Comparison of ENCODE assay signal across 1 cellular context in genomic region chr5:140690941-140691924, GRCh38.
TF ChIP-seq lines count a peak whose summit lies in the region.

HARS1 (minus strand) TSS chr5:140691370; CDS start chr5:140691304, 66 bp downstream.
HARS2 (plus strand) TSS chr5:140691455; CDS start chr5:140691649, 194 bp downstream.

TF ChIP-seq in HepG2, 621 proteins besides CTCF, POLR2A, EP300 and RAD21 (continued from another document and continues in another):
- TF ChIP-seq ZNF609 (CRISPR knock-in tag; IDR thresholded peaks at IDR 0.05; ENCODE audit: borderline replicate concordance) = no peak; the same call in 1 of the 2 replicates
- no peak for TF ChIP-seq RORA (CRISPR knock-in tag; IDR thresholded peaks at IDR 0.05)
- TF ChIP-seq STAT6 (CRISPR knock-in tag; IDR thresholded peaks at IDR 0.05; ENCODE audit: borderline replicate concordance) = peak; percentile 86
- peak; percentile 96; the same call in 1 of the 2 replicates for TF ChIP-seq ZNF33A (CRISPR knock-in tag; IDR thresholded peaks at IDR 0.05; ENCODE audit: borderline replicate concordance)
- TF ChIP-seq XRCC5 (optimal IDR thresholded peaks at IDR 0.05; ENCODE audit: low read length) = peak; percentile 57
- TF ChIP-seq IRF2 (CRISPR knock-in tag; IDR thresholded peaks at IDR 0.05) = peak; percentile 54
- no peak for TF ChIP-seq NR0B2 (CRISPR knock-in tag; IDR thresholded peaks at IDR 0.05)
- TF ChIP-seq ZNF180 (CRISPR knock-in tag; IDR thresholded peaks at IDR 0.05; ENCODE audit: borderline replicate concordance, low read depth) = no peak
- TF ChIP-seq PRDM15 (CRISPR knock-in tag; IDR thresholded peaks at IDR 0.05) = 0 out of 2 replicates have a peak, but pooled peaks have one; percentile 44
- TF ChIP-seq MED1 (CRISPR knock-in tag; IDR thresholded peaks at IDR 0.05) = peak; percentile 84
- peak; percentile 77 for TF ChIP-seq ZFP1 (CRISPR knock-in tag; IDR thresholded peaks at IDR 0.05)
- TF ChIP-seq KLF6 (CRISPR knock-in tag; IDR thresholded peaks at IDR 0.05) = peak; percentile 81; the same call in 1 of the 2 replicates
- peak; percentile 47; the same call in 1 of the 2 replicates for TF ChIP-seq ZNF619 (CRISPR knock-in tag; IDR thresholded peaks at IDR 0.05)
- peak; percentile 86; the same call in 1 of the 2 replicates for TF ChIP-seq HMGXB3 (CRISPR knock-in tag; IDR thresholded peaks at IDR 0.05; ENCODE audit: borderline replicate concordance)
- peak; percentile 52; the same call in 1 of the 2 replicates for TF ChIP-seq ZHX2 (IDR thresholded peaks at IDR 0.05; ENCODE audit: low read depth)
- TF ChIP-seq ZHX2 (CRISPR knock-in tag; IDR thresholded peaks at IDR 0.05; ENCODE audit: borderline replicate concordance) = 0 out of 2 replicates have a peak, but pooled peaks have one; percentile 75
- TF ChIP-seq TBP (CRISPR knock-in tag; IDR thresholded peaks at IDR 0.05) = 0 out of 2 replicates have a peak, but pooled peaks have one; percentile 72
- no peak; the same call in 1 of the 2 replicates for TF ChIP-seq TOE1 (CRISPR knock-in tag; IDR thresholded peaks at IDR 0.05)
- TF ChIP-seq FOXK1 (CRISPR knock-in tag; IDR thresholded peaks at IDR 0.05; ENCODE audit: borderline replicate concordance, low read depth) = peak; percentile 59; the same call in 1 of the 2 replicates
- TF ChIP-seq ZNF772 (CRISPR knock-in tag; IDR thresholded peaks at IDR 0.05) = no peak
- no peak; the same call in 1 of the 2 replicates for TF ChIP-seq BCL3 (CRISPR knock-in tag; IDR thresholded peaks at IDR 0.05)
- TF ChIP-seq FIP1L1 (IDR thresholded peaks at IDR 0.05; ENCODE audit: borderline replicate concordance, insufficient read depth, low read depth, low read length) = 0 out of 2 replicates have a peak, but pooled peaks have one; percentile 57
- TF ChIP-seq ZNF17 (CRISPR knock-in tag; IDR thresholded peaks at IDR 0.05) = no peak
- peak; percentile 74; the same call in 1 of the 2 replicates for TF ChIP-seq PLSCR1 (CRISPR knock-in tag; IDR thresholded peaks at IDR 0.05; ENCODE audit: borderline replicate concordance)
- TF ChIP-seq REL (CRISPR knock-in tag; conservative IDR thresholded peaks at IDR 0.05) = no peak
- peak; percentile 94; the same call in 1 of the 2 replicates for TF ChIP-seq KLF13 (CRISPR knock-in tag; IDR thresholded peaks at IDR 0.05)
- no peak for TF ChIP-seq ZNF20 (CRISPR knock-in tag; IDR thresholded peaks at IDR 0.05)
- no peak for TF ChIP-seq ZNF282 (IDR thresholded peaks at IDR 0.05; ENCODE audit: partially characterized antibody)
